In genomic region chr7:134856141-134856540, GRCh38 we compare ENCODE assay signal across 12 cellular contexts.
DNase-seq lines count a peak whose midpoint lies in the region; ATAC-seq and TF ChIP-seq lines count a peak whose summit lies in the region.
"Had no signal": no experiment of that assay in that cellular context is flagged by ENCODE, and none has a peak within 500 bp of the region (broad histone marks: within the 10 kb centered on the region; RNA-seq: fewer than 3 reads in every experiment).

No MANE protein-coding gene starts in this region.

- DNase-seq in GM03348 (ENCODE audit: low spot score) (peak; percentile 65), heart right ventricle (no peak), lower leg skin (ENCODE audit: low spot score in 2 of 2) (no peak), PC-3 (no peak), neuronal stem cell (ENCODE audit: low spot score) (no peak), HT-29 (ENCODE audit: low spot score) (no peak)
- no peak for DNase-seq in activated CD8-positive, alpha-beta T cell treated with anti-CD3 and anti-CD28 coated beads for 36 hours
- DNase-seq: GDM1, Karpas-422, kidney glomerular epithelial cell, NCI-H226 had no signal

- H3K23ac ChIP-seq in neuronal stem cell (ENCODE audit: low read depth, low read length, poor library complexity): no peak overlapping the region

- no peak overlapping the region for H3K14ac ChIP-seq in neuronal stem cell (ENCODE audit: low read length)

- H3K9me3 ChIP-seq in heart right ventricle (no peaks in the 10 kb centered on the region), PC-3 (ENCODE audit: low read length) (no peaks in the 10 kb centered on the region), neuronal stem cell (replicated peaks in 1 of 2; ENCODE audit: control insufficient read depth in 2 of 2, insufficient read depth in 1 of 2, low read depth in 1 of 2, low read length in 2 of 2) (no peaks in the 10 kb centered on the region)

- no peak overlapping the region for H4K91ac ChIP-seq in neuronal stem cell (ENCODE audit: low read depth, low read length, poor library complexity)

- no peak overlapping the region for H2BK15ac ChIP-seq in neuronal stem cell (ENCODE audit: low read length)

- H2AFZ ChIP-seq in PC-3 (ENCODE audit: low read length) (no peak overlapping the region), neuronal stem cell (ENCODE audit: low read length) (no peak overlapping the region)

- TF ChIP-seq CTCF in activated CD8-positive, alpha-beta T cell treated with anti-CD3 and anti-CD28 coated beads for 36 hours (IDR thresholded peaks at IDR 0.05): no peak
- no peak for TF ChIP-seq CTCF in heart right ventricle (IDR thresholded peaks at IDR 0.05)
- no peak for TF ChIP-seq CTCF in lower leg skin (IDR thresholded peaks at IDR 0.05)
- no peak for TF ChIP-seq CTCF in PC-3 (conservative IDR thresholded peaks at IDR 0.05; ENCODE audit: low read depth, low read length)

- ATAC-seq in activated CD8-positive, alpha-beta T cell treated with anti-CD3 and anti-CD28 coated beads for 36 hours: no peak
- ATAC-seq in heart right ventricle (peak in 2 of 8 donors; percentile 22 to 32), PC-3 (no peak)

- peaks cover 0 to under 1% (median 0%) of the 10 kb centered on the region in 9 donors for H3K36me3 ChIP-seq in heart right ventricle
- H3K36me3 ChIP-seq in PC-3 (ENCODE audit: low read depth, low read length): no peaks in the 10 kb centered on the region
- no peaks in the 10 kb centered on the region for H3K36me3 ChIP-seq in neuronal stem cell (replicated peaks in 1 of 2; ENCODE audit: control insufficient read depth in 2 of 2, insufficient read depth in 2 of 2, low read length in 2 of 2)

- peak overlapping the region in 9 of 10 donors; percentile 8 to 70 (median 52) for H3K27ac ChIP-seq in heart right ventricle
- H3K27ac ChIP-seq in skin epidermis: peak overlapping the region in 17 of 21 experiments; percentile 4 to 77 (median 44)
- no peak overlapping the region for H3K27ac ChIP-seq in PC-3 (ENCODE audit: low read length)
- no peak overlapping the region for H3K27ac ChIP-seq in neuronal stem cell (replicated peaks; ENCODE audit: low read length)

- no peak overlapping the region for H2BK5ac ChIP-seq in neuronal stem cell (ENCODE audit: low read length)

- no peak overlapping the region for H2BK120ac ChIP-seq in neuronal stem cell (ENCODE audit: low read depth, low read length)

- H3K4me2 ChIP-seq in PC-3 (ENCODE audit: low read length) (no peak overlapping the region), neuronal stem cell (ENCODE audit: insufficient read depth, low read length, poor library complexity, severe bottlenecking) (no peak overlapping the region)

- H3K27me3 ChIP-seq in heart right ventricle (no peaks in the 10 kb centered on the region), PC-3 (ENCODE audit: low read length) (no peaks in the 10 kb centered on the region), neuronal stem cell (ENCODE audit: control insufficient read depth in 3 of 3, insufficient read depth in 3 of 3, low read depth in 1 of 3, low read length in 3 of 3) (no peaks in the 10 kb centered on the region)

- CTCF ChIA-PET in activated CD8-positive, alpha-beta T cell treated with anti-CD3 and anti-CD28 coated beads for 36 hours (lab: Charles Lee): interaction anchor here (1.3 kb wide), 1 partner anchor 9 kb away, joined by 3 read pairs; no protein-coding TSS in a partner anchor
- CTCF ChIA-PET in PC-3 (lab: Charles Lee): no interaction called here

- H3K4me1 ChIP-seq in heart right ventricle: peaks cover 7 to 88% (median 61%) of the 10 kb centered on the region in 9 donors
- peaks cover 6% of the 10 kb centered on the region; the same call in 1 of the 2 replicates for H3K4me1 ChIP-seq in PC-3 (ENCODE audit: insufficient read depth, low read length)
- H3K4me1 ChIP-seq in neuronal stem cell (ENCODE audit: control insufficient read depth in 2 of 2, insufficient read depth in 1 of 2, low read depth in 1 of 2, low read length in 2 of 2): peaks cover 0 to 3% of the 10 kb centered on the region in 2 donors

- no peak overlapping the region for H3K4ac ChIP-seq in neuronal stem cell (ENCODE audit: low read length)

- H3K79me2 ChIP-seq in PC-3 (ENCODE audit: low read length): no peaks in the 10 kb centered on the region

- no peaks in the 10 kb centered on the region for H3F3A ChIP-seq in PC-3 (ENCODE audit: low read length, unreplicated experiment)

- H4K8ac ChIP-seq in neuronal stem cell (ENCODE audit: low read depth, low read length): no peak overlapping the region

- no peak overlapping the region for H2BK12ac ChIP-seq in neuronal stem cell (ENCODE audit: low read length)

- WGBS in heart right ventricle, 2 donors: 60 to 63% methylated on average over 7 of the region's 7 CpGs
- 46 to 48% methylated on average over 7 of the region's 7 CpGs for WGBS in lower leg skin, 2 donors
- WGBS in neuronal stem cell (ENCODE audit: extremely low coverage in 2 of 2, insufficient read length in 2 of 2, insufficient replicate concordance in 1 of 2), 2 donors: no CpG with 5 or more reads among the region's 7 CpGs

- H3K9ac ChIP-seq in PC-3 (ENCODE audit: low read length): no peak overlapping the region
- H3K9ac ChIP-seq in neuronal stem cell (ENCODE audit: low read depth, low read length, poor library complexity): no peak overlapping the region

- no peaks in the 10 kb centered on the region for H4K20me1 ChIP-seq in PC-3 (ENCODE audit: low read length)

- no peak overlapping the region for H2AK5ac ChIP-seq in neuronal stem cell (ENCODE audit: low read depth, low read length)

- H3K4me3 Mint-ChIP-seq in activated CD8-positive, alpha-beta T cell treated with anti-CD3 and anti-CD28 coated beads for 36 hours: no peak overlapping the region

- H3K4me1 Mint-ChIP-seq in activated CD8-positive, alpha-beta T cell treated with anti-CD3 and anti-CD28 coated beads for 36 hours (ENCODE audit: low read depth): peaks cover 24% of the 10 kb centered on the region

- H3K9me3 Mint-ChIP-seq in activated CD8-positive, alpha-beta T cell treated with anti-CD3 and anti-CD28 coated beads for 36 hours: peaks cover 4% of the 10 kb centered on the region

- no peak for TF ChIP-seq POLR2A in lower leg skin (IDR thresholded peaks at IDR 0.05)

- no peak overlapping the region for H3K18ac ChIP-seq in neuronal stem cell (ENCODE audit: low read length)

- no TSS peak for BruUV-seq in PC-3 (replicated peaks; lab: Mats Ljungman, UMichigan)

- H3K79me1 ChIP-seq in neuronal stem cell (ENCODE audit: low read depth, low read length): no peaks in the 10 kb centered on the region

- H3K9me2 ChIP-seq in PC-3 (replicated peaks; ENCODE audit: low read length): no peaks in the 10 kb centered on the region

- H3K4me3 ChIP-seq in heart right ventricle: no peak overlapping the region
- H3K4me3 ChIP-seq in skin epidermis: no peak overlapping the region
- no peak overlapping the region for H3K4me3 ChIP-seq in lower leg skin (ENCODE audit: low read depth, poor library complexity, severe bottlenecking)
- no peak overlapping the region for H3K4me3 ChIP-seq in PC-3 (ENCODE audit: low read length)
- no peak overlapping the region for H3K4me3 ChIP-seq in neuronal stem cell (ENCODE audit: low read length in 2 of 2)

- H3K36me3 Mint-ChIP-seq in activated CD8-positive, alpha-beta T cell treated with anti-CD3 and anti-CD28 coated beads for 36 hours (ENCODE audit: low read depth): peaks cover 7% of the 10 kb centered on the region

- intact Hi-C loops in activated CD8-positive, alpha-beta T cell treated with anti-CD3 and anti-CD28 coated beads for 36 hours (cut with micrococcal nuclease): no loop called here
- intact Hi-C loops in heart right ventricle (cut with DNase I) (no loop called here), lower leg skin (cut with DNase I; ENCODE audit: low total_unique reads) (no loop called here), PC-3 (cut with micrococcal nuclease) (no loop called here)

- peak overlapping the region; percentile 39 for H3K27ac Mint-ChIP-seq in activated CD8-positive, alpha-beta T cell treated with anti-CD3 and anti-CD28 coated beads for 36 hours

- POLR2A ChIA-PET in activated CD8-positive, alpha-beta T cell treated with anti-CD3 and anti-CD28 coated beads for 36 hours (lab: Charles Lee): no interaction called here
- POLR2A ChIA-PET in PC-3 (lab: Charles Lee; ENCODE audit: unreplicated experiment): no interaction called here

- H3K27me3 Mint-ChIP-seq in activated CD8-positive, alpha-beta T cell treated with anti-CD3 and anti-CD28 coated beads for 36 hours: no peaks in the 10 kb centered on the region

Comparison
In these comparisons a context has a peak if more than half of its experiments do, and no peak if none do; other contexts are left out.
1. H3K27ac ChIP-seq: peak in heart right ventricle (9 of 10) and skin epidermis (17 of 21); none in PC-3 (single experiment) and neuronal stem cell (single experiment).